8 cellular contexts compared by ENCODE assay signal in genomic region chr7:64888901-64889685, GRCh38. TPM values are rescaled to one million over a fixed set of nuclear protein-coding genes. Genes with fewer than 3 reads are reported as not detected.
A peak's percentile ranks its signal among the peaks of the same experiment; 100 is the strongest.
DNase-seq lines count a peak whose midpoint lies in the region; ATAC-seq and TF ChIP-seq lines count a peak whose summit lies in the region.

No MANE protein-coding gene starts in this region.

- H3K4me3 ChIP-seq in mammary epithelial cell (replicated peaks in 1 of 3; ENCODE audit: insufficient read depth in 1 of 3, low read depth in 2 of 3, low read length in 3 of 3) (peak overlapping the region in 2 of 3 experiments; percentile 18 to 20), Karpas-422 (ENCODE audit: low read length) (no peak overlapping the region)

- H3K4me1 ChIP-seq in mammary epithelial cell (ENCODE audit: insufficient read depth, low read length): no peaks in the 10 kb centered on the region
- H3K4me1 ChIP-seq in Karpas-422 (ENCODE audit: low read length): no peaks in the 10 kb centered on the region

- CTCF ChIA-PET in mammary epithelial cell (lab: Charles Lee; ENCODE audit: low non-redundant PET): no interaction called here

- no peaks in the 10 kb centered on the region for H3K9me3 ChIP-seq in mammary epithelial cell (replicated peaks; ENCODE audit: insufficient read depth, low read length)
- H3K9me3 ChIP-seq in Karpas-422 (ENCODE audit: low read length): no peaks in the 10 kb centered on the region

- H3K27me3 ChIP-seq in mammary epithelial cell (ENCODE audit: insufficient read depth, low read length): no peaks in the 10 kb centered on the region
- no peaks in the 10 kb centered on the region for H3K27me3 ChIP-seq in Karpas-422 (ENCODE audit: low read length)

- no peaks in the 10 kb centered on the region for H3K9me2 ChIP-seq in Karpas-422 (replicated peaks; ENCODE audit: insufficient read depth, low read length)

- H3K9ac ChIP-seq in mammary epithelial cell (ENCODE audit: insufficient read depth, low read length) (no peak overlapping the region), Karpas-422 (ENCODE audit: low read length) (no peak overlapping the region)

- TF ChIP-seq CTCF in mammary epithelial cell (conservative IDR thresholded peaks at IDR 0.05 in 1 of 2, IDR thresholded peaks at IDR 0.05 in 1 of 2; ENCODE audit: extremely low read depth in 1 of 2, insufficient read depth in 1 of 2, low read depth in 1 of 2, low read length in 2 of 2): no peak

- H3K27ac ChIP-seq in mammary epithelial cell (ENCODE audit: insufficient read depth, low read depth, low read length): no peak overlapping the region
- no peak overlapping the region for H3K27ac ChIP-seq in Karpas-422 (ENCODE audit: low read length)

- H2AFZ ChIP-seq in mammary epithelial cell (ENCODE audit: low read depth, low read length) (peak overlapping the region; percentile 63), Karpas-422 (ENCODE audit: low read length) (no peak overlapping the region)

- intact Hi-C loops in mammary epithelial cell (cut with micrococcal nuclease): no loop called here

- dilution Hi-C loops in mammary epithelial cell (cut with HindIII; ENCODE audit: low sequenced_read_pairs): no loop called here

- peak overlapping the region; percentile 71 for H3K4me2 ChIP-seq in mammary epithelial cell (ENCODE audit: insufficient read depth, low read depth, low read length)
- no peak overlapping the region for H3K4me2 ChIP-seq in Karpas-422 (ENCODE audit: low read depth, low read length, poor library complexity, severe bottlenecking)

- 44% methylated on average over 16 of the region's 60 CpGs for WGBS in mammary epithelial cell (ENCODE audit: low coverage, missing lambda C conversion rate)

- H4K20me1 ChIP-seq in mammary epithelial cell (ENCODE audit: insufficient read depth, low read length) (no peaks in the 10 kb centered on the region), Karpas-422 (ENCODE audit: insufficient read depth, low read depth, low read length) (no peaks in the 10 kb centered on the region)

- H3K79me2 ChIP-seq in mammary epithelial cell (ENCODE audit: insufficient read depth, low read length) (no peaks in the 10 kb centered on the region), Karpas-422 (ENCODE audit: low read length) (no peaks in the 10 kb centered on the region)

- ATAC-seq in stimulated activated naive CD8-positive, alpha-beta T cell treated with anti-CD3 and anti-CD28 coated beads, Interleukin-15, Interleukin-2, amounts not matched to agents 100 U/mL and 50 U/mL, for 24 hours: no peak
- no peak for ATAC-seq in HG03469 (IDR thresholded peaks at IDR 0.05; ENCODE audit: unreplicated experiment)

- DNase-seq in stimulated activated CD4-positive, alpha-beta T cell treated with anti-CD3 and anti-CD28 coated beads, Interleukin-15, amount 100 ng/mL, for 24 hours: peak; percentile 43
- DNase-seq in stimulated activated CD4-positive, alpha-beta T cell treated with anti-CD3 and anti-CD28 coated beads, Interleukin-1b, Interleukin-23, amount 100 ng/mL, for 48 hours: no peak
- DNase-seq in mammary epithelial cell: no peak
- DNase-seq in left kidney (ENCODE audit: low read depth, low spot score): peak; percentile 56
- DNase-seq in stimulated activated naive CD8-positive, alpha-beta T cell treated with anti-CD3 and anti-CD28 coated beads, Interleukin-15, Interleukin-2, amounts not matched to agents 100 U/mL and 50 U/mL, for 24 hours: peak; percentile 32
- no peak for DNase-seq in DMS 273 treated with DMSO at 0.1 percent for 48 hours (lab: John Stamatoyannopoulos, UW)
- DNase-seq in Karpas-422: no peak

- H3K36me3 ChIP-seq in mammary epithelial cell (ENCODE audit: insufficient read depth, low read length): no peaks in the 10 kb centered on the region
- H3K36me3 ChIP-seq in Karpas-422 (ENCODE audit: insufficient read depth, low read length): no peaks in the 10 kb centered on the region

- no TSS peak for BruUV-seq in mammary epithelial cell (replicated peaks; lab: Mats Ljungman, UMichigan)

- in situ Hi-C loops in mammary epithelial cell (cut with MboI; ENCODE audit: low sequenced_read_pairs in 2 of 2): no loop called here

RNA-seq across cellular contexts. Expression of gene ZNF273, which starts 14.0 kb away (rescaled TPM):
- 1 to 10 TPM; 3.4 to 5.0 TPM for total RNA-seq in mammary epithelial cell
- 1.9 TPM for polyA plus RNA-seq in mammary epithelial cell
- not detected for polyA minus RNA-seq in mammary epithelial cell
- 16.2 and 22.0 TPM in 2 replicates for total RNA-seq in Karpas-422 (2014; rRNA removed; shearing (Covaris generic); ENCODE audit: low replicate concordance)

Comparison
In these comparisons a context has a peak if more than half of its experiments do, and no peak if none do; other contexts are left out.
1. DNase-seq: peak in stimulated activated CD4-positive, alpha-beta T cell treated with anti-CD3 and anti-CD28 coated beads, Interleukin-15, amount 100 ng/mL, for 24 hours (single experiment), left kidney (single experiment) and stimulated activated naive CD8-positive, alpha-beta T cell treated with anti-CD3 and anti-CD28 coated beads, Interleukin-15, Interleukin-2, amounts not matched to agents 100 U/mL and 50 U/mL, for 24 hours (single experiment); none in stimulated activated CD4-positive, alpha-beta T cell treated with anti-CD3 and anti-CD28 coated beads, Interleukin-1b, Interleukin-23, amount 100 ng/mL, for 48 hours (single experiment), mammary epithelial cell (single experiment), DMS 273 treated with DMSO at 0.1 percent for 48 hours (single experiment) and Karpas-422 (single experiment).